ENCODE assay signal across 8 cellular contexts in the genomic region with DNA sequence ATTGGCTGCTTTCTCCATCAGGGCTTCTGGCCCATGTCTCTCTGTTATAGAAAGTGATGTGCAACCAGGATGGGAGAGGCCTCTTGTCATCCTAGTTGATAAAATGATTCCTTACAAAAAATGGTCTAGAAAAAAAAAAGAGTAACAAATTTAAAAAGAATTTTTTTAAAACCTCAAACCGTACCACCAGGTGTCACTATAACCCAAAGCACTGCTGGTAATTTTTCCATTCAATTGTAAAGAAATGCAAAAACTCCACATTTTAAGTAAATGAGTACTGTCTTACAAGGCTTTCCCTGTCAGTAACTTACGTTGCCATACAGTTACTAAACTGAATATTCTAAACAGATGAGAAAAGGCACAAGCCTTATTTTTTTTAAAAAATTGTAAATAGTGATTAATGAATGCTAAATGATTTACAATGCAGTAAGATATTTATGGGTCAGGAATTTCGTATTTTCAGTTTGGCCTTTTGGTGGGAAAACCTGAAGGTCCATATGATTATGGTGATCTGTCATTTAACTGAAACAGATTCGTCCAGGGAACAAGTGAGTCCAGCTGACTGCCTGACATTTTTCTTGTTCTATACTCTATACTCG.
DNase-seq lines count a peak whose midpoint lies in the region; ATAC-seq and TF ChIP-seq lines count a peak whose summit lies in the region.

No MANE protein-coding gene starts in this region.

- H3K27me3 ChIP-seq in H9 (ENCODE audit: insufficient read depth, low read length) (no peaks in the 10 kb centered on the region), RWPE2 (ENCODE audit: insufficient read depth, poor library complexity, severe bottlenecking) (no peaks in the 10 kb centered on the region), testis (no peaks in the 10 kb centered on the region)

- DNase-seq in CD1c-positive myeloid dendritic cell (ENCODE audit: extremely low spot score), result peak; percentile 45
- DNase-seq in H9, result no peak
- no peak for DNase-seq in RWPE2 (ENCODE audit: low spot score)
- peak; percentile 86 for DNase-seq in fibroblast of the aortic adventitia (ENCODE audit: low read depth)
- DNase-seq in testis, result no peak
- DNase-seq in SHP77 treated with DMSO at 0.1 percent for 48 hours (lab: John Stamatoyannopoulos, UW), result no peak
- DNase-seq in activated T-cell treated with anti-CD3 and anti-CD28 coated beads, Interleukin-2, amount 50 U/mL, for 24 hours, result no peak

- H3K56ac ChIP-seq in H9 (ENCODE audit: insufficient read length, low read depth, low read length), result no peak overlapping the region

- no peak overlapping the region for H2AFZ ChIP-seq in H9 (ENCODE audit: low read length)

- TF ChIP-seq CTCF in H9 (conservative IDR thresholded peaks at IDR 0.05), result peak; percentile 80
- peak; percentile 92 for TF ChIP-seq CTCF in RWPE2 (IDR thresholded peaks at IDR 0.05; ENCODE audit: poor library complexity, severe bottlenecking)
- TF ChIP-seq CTCF in fibroblast of the aortic adventitia (IDR thresholded peaks at IDR 0.05; ENCODE audit: insufficient read depth, low read length), result peak; percentile 60
- peak in 2 of 3 experiments; percentile 27 to 73 for TF ChIP-seq CTCF in testis (IDR thresholded peaks at IDR 0.05)

- no peaks in the 10 kb centered on the region for H3K36me3 Mint-ChIP-seq in H9 (ENCODE audit: insufficient read depth in 1 of 3, low read depth in 3 of 3)
- H3K36me3 Mint-ChIP-seq in activated T-cell treated with anti-CD3 and anti-CD28 coated beads, Interleukin-2, amount 50 U/mL, for 24 hours (ENCODE audit: low read depth), result no peaks in the 10 kb centered on the region

- TF ChIP-seq POLR2A in testis (IDR thresholded peaks at IDR 0.05), result no peak

- no peak overlapping the region for H3K23ac ChIP-seq in H9 (ENCODE audit: insufficient read length, low read depth, low read length)

- no peak overlapping the region for H3K18ac ChIP-seq in H9 (ENCODE audit: insufficient read length, low read depth, low read length)

- H3K36me3 ChIP-seq in RWPE2 (ENCODE audit: low read depth) (peaks cover 11% of the 10 kb centered on the region), testis (ENCODE audit: low read depth, missing control alignments) (no peaks in the 10 kb centered on the region)

- intact Hi-C loops in testis (cut with DNase I; ENCODE audit: low total_unique reads), result loop anchor here (10.0 kb wide), 1 partner anchor 121 kb away; no protein-coding TSS in a partner anchor

- no peaks in the 10 kb centered on the region for H3K23me2 ChIP-seq in H9 (ENCODE audit: insufficient read length, low read depth, low read length, poor library complexity, severe bottlenecking)

- H4K8ac ChIP-seq in H9 (replicated peaks; ENCODE audit: insufficient read length, low read depth, low read length), result no peak overlapping the region

- H2BK120ac ChIP-seq in H9 (ENCODE audit: low read depth, low read length, poor library complexity, severe bottlenecking), result no peak overlapping the region

- H2AK5ac ChIP-seq in H9 (ENCODE audit: insufficient read length, low read length), result no peak overlapping the region

- no peak overlapping the region for H2BK12ac ChIP-seq in H9 (ENCODE audit: insufficient read length, low read depth, low read length)

- H3K14ac ChIP-seq in H9 (ENCODE audit: insufficient read depth, low read length), result no peak overlapping the region

- no peak overlapping the region for H4K5ac ChIP-seq in H9 (ENCODE audit: insufficient read length, low read depth, low read length)

- H3K9ac ChIP-seq in H9 (ENCODE audit: extremely low read depth, insufficient read length, low read length), result no peak overlapping the region

- H3K27ac ChIP-seq in H9 (ENCODE audit: insufficient read length, low read depth, low read length) (no peak overlapping the region), RWPE2 (ENCODE audit: poor library complexity, severe bottlenecking) (no peak overlapping the region), testis (no peak overlapping the region)

- H3K4me3 Mint-ChIP-seq in H9, result no peak overlapping the region
- no peak overlapping the region for H3K4me3 Mint-ChIP-seq in activated T-cell treated with anti-CD3 and anti-CD28 coated beads, Interleukin-2, amount 50 U/mL, for 24 hours

- no peak overlapping the region for H3K4me2 ChIP-seq in H9 (ENCODE audit: insufficient read depth, insufficient read length, low read length)

- H3K4me1 ChIP-seq in H9 (ENCODE audit: insufficient read depth, low read length) (no peaks in the 10 kb centered on the region), RWPE2 (ENCODE audit: insufficient read depth, poor library complexity, severe bottlenecking) (peaks cover 43% of the 10 kb centered on the region), testis (no peaks in the 10 kb centered on the region)

- peaks cover 17% of the 10 kb centered on the region in 2 experiments for H3K4me1 Mint-ChIP-seq in H9
- no peaks in the 10 kb centered on the region for H3K4me1 Mint-ChIP-seq in activated T-cell treated with anti-CD3 and anti-CD28 coated beads, Interleukin-2, amount 50 U/mL, for 24 hours (ENCODE audit: low read depth)

- H3K79me1 ChIP-seq in H9 (ENCODE audit: insufficient read depth, low read depth, low read length, poor library complexity, severe bottlenecking), result no peaks in the 10 kb centered on the region

- no peak overlapping the region for H4K91ac ChIP-seq in H9 (ENCODE audit: insufficient read length, low read depth, low read length)

- H3K4me3 ChIP-seq in RWPE2 (ENCODE audit: severe bottlenecking) (no peak overlapping the region), fibroblast of the aortic adventitia (ENCODE audit: low read depth, low read length) (no peak overlapping the region), testis (no peak overlapping the region)

- ATAC-seq in RWPE2 (ENCODE audit: low read depth) (no peak), GM19397 (IDR thresholded peaks at IDR 0.05; ENCODE audit: unreplicated experiment) (no peak)

- H3K79me2 ChIP-seq in H9 (ENCODE audit: insufficient read depth, low read length), result no peaks in the 10 kb centered on the region

- H2BK5ac ChIP-seq in H9 (ENCODE audit: insufficient read length, low read length), result no peak overlapping the region

- H3T11ph ChIP-seq in H9 (ENCODE audit: low read length), result no peak overlapping the region

- no peak overlapping the region for H2BK20ac ChIP-seq in H9 (ENCODE audit: low read depth, low read length, poor library complexity, severe bottlenecking)

- H2BK15ac ChIP-seq in H9 (ENCODE audit: low read depth, low read length), result no peak overlapping the region

- H3K27me3 Mint-ChIP-seq in H9 (ENCODE audit: low read depth), result no peaks in the 10 kb centered on the region
- H3K27me3 Mint-ChIP-seq in activated T-cell treated with anti-CD3 and anti-CD28 coated beads, Interleukin-2, amount 50 U/mL, for 24 hours, result peaks cover 10% of the 10 kb centered on the region

- no peak overlapping the region for H3K4ac ChIP-seq in H9 (ENCODE audit: low read depth, low read length)

- no peaks in the 10 kb centered on the region for H4K20me1 ChIP-seq in H9 (ENCODE audit: control insufficient read depth, insufficient read depth, insufficient read length)

- WGBS in H9 (ENCODE audit: extremely low coverage, insufficient read length, low lambda C conversion rate), result no CpG with 5 or more reads among the region's 5 CpGs
- WGBS in testis, 2 donors, result 51 to 56% methylated on average over 5 of the region's 5 CpGs

- no peaks in the 10 kb centered on the region for H3K9me3 Mint-ChIP-seq in H9
- H3K9me3 Mint-ChIP-seq in activated T-cell treated with anti-CD3 and anti-CD28 coated beads, Interleukin-2, amount 50 U/mL, for 24 hours, result no peaks in the 10 kb centered on the region

- H3K9me3 ChIP-seq in H9 (ENCODE audit: control insufficient read depth, low read depth, low read length) (no peaks in the 10 kb centered on the region), RWPE2 (ENCODE audit: severe bottlenecking) (no peaks in the 10 kb centered on the region), testis (no peaks in the 10 kb centered on the region)

- no peak overlapping the region for H3K27ac Mint-ChIP-seq in H9
- H3K27ac Mint-ChIP-seq in activated T-cell treated with anti-CD3 and anti-CD28 coated beads, Interleukin-2, amount 50 U/mL, for 24 hours, result no peak overlapping the region

Comparison
In these comparisons a context has a peak if more than half of its experiments do, and no peak if none do; other contexts are left out.
1. DNase-seq: peak in CD1c-positive myeloid dendritic cell (single experiment) and fibroblast of the aortic adventitia (single experiment); none in H9 (single experiment), RWPE2 (single experiment), testis (single experiment), SHP77 treated with DMSO at 0.1 percent for 48 hours (single experiment) and activated T-cell treated with anti-CD3 and anti-CD28 coated beads, Interleukin-2, amount 50 U/mL, for 24 hours (single experiment).
2. Peak in every context shown above with its lines, with median percentiles within 50 percentile points of each other: CTCF ChIP-seq.